Comparison of ENCODE assay signal across 10 cellular contexts in the genomic region with DNA sequence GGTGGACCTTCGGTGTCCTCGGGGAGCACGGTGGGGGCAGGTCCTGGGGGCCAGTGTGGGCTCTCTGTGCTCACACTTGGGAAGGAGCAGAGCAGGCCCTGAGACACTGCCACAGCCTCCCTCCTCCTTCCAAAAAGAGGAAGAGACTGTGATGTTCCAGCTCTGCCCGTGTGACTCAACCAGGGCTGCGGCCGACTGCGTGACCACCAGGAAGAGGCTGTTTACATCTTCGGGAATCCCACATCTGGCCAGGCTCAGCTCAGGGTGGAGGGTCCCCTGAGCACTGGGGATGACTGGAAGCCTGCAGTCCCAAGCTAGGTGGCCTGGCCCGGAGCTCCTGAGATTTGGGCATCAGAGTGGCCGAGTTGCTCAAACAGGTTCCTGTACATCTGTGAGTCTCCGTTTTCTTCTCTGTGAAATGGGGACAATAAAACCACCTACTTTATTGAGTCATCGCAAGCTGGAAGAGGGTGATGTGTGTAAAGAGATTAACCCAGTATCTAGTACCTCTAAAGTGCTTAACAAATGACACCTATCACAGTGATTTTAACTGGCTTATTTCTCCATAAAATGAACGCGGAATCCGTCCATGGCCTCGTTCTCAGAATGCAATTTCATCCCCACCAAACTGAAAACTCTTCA.
DNase-seq lines count a peak whose midpoint lies in the region; ATAC-seq and TF ChIP-seq lines count a peak whose summit lies in the region.
"Had no signal": no experiment of that assay in that cellular context is flagged by ENCODE, and none has a peak within 500 bp of the region (broad histone marks: within the 10 kb centered on the region; RNA-seq: fewer than 3 reads in every experiment).

No MANE protein-coding gene starts in this region.

- no peak overlapping the region for H4K91ac ChIP-seq in trophoblast cell (ENCODE audit: low read depth, low read length)

- no peak overlapping the region for H3K23ac ChIP-seq in trophoblast cell (ENCODE audit: low read length)

- no peaks in the 10 kb centered on the region for H3K9me2 ChIP-seq in MM.1S (replicated peaks; ENCODE audit: insufficient read depth, low read length)

- H3K79me2 ChIP-seq in trophoblast cell (ENCODE audit: control insufficient read depth, insufficient read depth, low read length, poor library complexity) (no peaks in the 10 kb centered on the region), MM.1S (ENCODE audit: low read length) (no peaks in the 10 kb centered on the region)

- no peaks in the 10 kb centered on the region for H3K79me1 ChIP-seq in trophoblast cell (ENCODE audit: low read length)

- no peaks in the 10 kb centered on the region for H4K20me1 ChIP-seq in MM.1S (ENCODE audit: insufficient read depth, low read length)

- H3F3A ChIP-seq in MM.1S (ENCODE audit: insufficient read depth, low read length): no peaks in the 10 kb centered on the region

- no peaks in the 10 kb centered on the region for H3K27me3 ChIP-seq in trophoblast cell (ENCODE audit: insufficient read depth, low read length)
- H3K27me3 ChIP-seq in MM.1S (replicated peaks; ENCODE audit: insufficient read depth, low read length): 0 out of 2 replicates have a peak, but pooled peaks cover 3% of the 10 kb centered on the region

- no peak overlapping the region for H4K12ac ChIP-seq in trophoblast cell (ENCODE audit: low read depth, low read length)

- H2AFZ ChIP-seq in trophoblast cell (ENCODE audit: insufficient read depth, low read length, poor library complexity): no peak overlapping the region
- no peak overlapping the region for H2AFZ ChIP-seq in MM.1S (ENCODE audit: low read length)

- no peak overlapping the region for H2BK120ac ChIP-seq in trophoblast cell (ENCODE audit: insufficient read depth, low read length, poor library complexity)

- no peak overlapping the region for H2AK5ac ChIP-seq in trophoblast cell (ENCODE audit: low read length)

- H3K27ac ChIP-seq in trophoblast cell (ENCODE audit: low read depth, low read length) (no peak overlapping the region), MM.1S (ENCODE audit: low read length) (no peak overlapping the region)

- no peak overlapping the region for H4K8ac ChIP-seq in trophoblast cell (ENCODE audit: low read depth, low read length)

- H3K4me3 ChIP-seq in trophoblast cell (ENCODE audit: low read depth, low read length) (no peak overlapping the region), MM.1S (ENCODE audit: low read length) (no peak overlapping the region)

- TF ChIP-seq CTCF in MM.1S (IDR thresholded peaks at IDR 0.05; ENCODE audit: low read length): no peak

- DNase-seq in Daoy (ENCODE audit: low read depth) (peak; percentile 86), SIG-M5 (lab: John Stamatoyannopoulos, UW) (peak; percentile 21), Right ventricle myocardium superior (peak; percentile 75), trophoblast cell (peak; percentile 36 to 39), MM.1S (no peak)
- DNase-seq: NCI-H1930 had no signal

- H3K4me1 ChIP-seq in trophoblast cell (ENCODE audit: control insufficient read depth in 1 of 2, insufficient read depth in 2 of 2, low read length in 2 of 2): no peaks in the 10 kb centered on the region
- H3K4me1 ChIP-seq in MM.1S (ENCODE audit: low read length): no peaks in the 10 kb centered on the region

- no peak overlapping the region for H3K9ac ChIP-seq in trophoblast cell (ENCODE audit: low read length)
- H3K9ac ChIP-seq in MM.1S (ENCODE audit: low read length): no peak overlapping the region

- H3K9me3 ChIP-seq in trophoblast cell (ENCODE audit: insufficient read depth, low read depth, low read length) (peaks cover 3% of the 10 kb centered on the region), MM.1S (replicated peaks; ENCODE audit: insufficient read depth, low read length) (no peaks in the 10 kb centered on the region)

- no peak overlapping the region for H3K18ac ChIP-seq in trophoblast cell (ENCODE audit: low read length)

- H3K4me2 ChIP-seq in trophoblast cell (ENCODE audit: low read length) (no peak overlapping the region), MM.1S (ENCODE audit: low read depth, low read length) (no peak overlapping the region)

- no peak overlapping the region for H2BK5ac ChIP-seq in trophoblast cell (ENCODE audit: low read depth, low read length, poor library complexity)

- no peak overlapping the region for H2BK12ac ChIP-seq in trophoblast cell (ENCODE audit: low read length)

- ATAC-seq in Right ventricle myocardium superior (ENCODE audit: poor library complexity) (no peak), HG03108 (IDR thresholded peaks at IDR 0.05; ENCODE audit: unreplicated experiment) (no peak), HG03354 (IDR thresholded peaks at IDR 0.05; ENCODE audit: poor library complexity, severe bottlenecking, unreplicated experiment) (no peak), GM19023 (IDR thresholded peaks at IDR 0.05; ENCODE audit: unreplicated experiment) (no peak)
- ATAC-seq: T-cell had no signal

- no CpG with 5 or more reads among the region's 16 CpGs for WGBS in trophoblast cell (ENCODE audit: extremely low coverage, insufficient coverage, insufficient read length)

- no peak overlapping the region for H3K14ac ChIP-seq in trophoblast cell (ENCODE audit: low read length)

- H3K36me3 ChIP-seq in trophoblast cell (ENCODE audit: control insufficient read depth in 1 of 2, insufficient read depth in 2 of 2, low read length in 2 of 2) (no peaks in the 10 kb centered on the region), MM.1S (replicated peaks; ENCODE audit: insufficient read depth, low read length) (no peaks in the 10 kb centered on the region)

- intact Hi-C loops in Right ventricle myocardium superior (cut with DNase I): loop anchor here (5.0 kb wide), 2 partner anchors 84 to 239 kb away; no protein-coding TSS in a partner anchor

- H3K4ac ChIP-seq in trophoblast cell (ENCODE audit: low read depth, low read length): no peak overlapping the region
